ENCODE assay signal across 1 cellular context in genomic region chr1:12549106-12549459, GRCh38.
TF ChIP-seq lines count a peak whose summit lies in the region.

No MANE protein-coding gene starts in this region.

TF ChIP-seq in HCT116, 20 proteins besides CTCF, POLR2A, EP300 and RAD21 (continued from another document):
- TF ChIP-seq REST (IDR thresholded peaks at IDR 0.05; ENCODE audit: low read depth) = no peak
- TF ChIP-seq CBX3 (IDR thresholded peaks at IDR 0.05; ENCODE audit: low read depth) = no peak
- no peak for TF ChIP-seq ZBTB33 (IDR thresholded peaks at IDR 0.05; ENCODE audit: extremely low read depth, insufficient replicate concordance, low read length)
- TF ChIP-seq ZNF274 (IDR thresholded peaks at IDR 0.05; ENCODE audit: low read depth, low read length) = no peak
- TF ChIP-seq TCF7L2 (IDR thresholded peaks at IDR 0.05; ENCODE audit: borderline replicate concordance, extremely low read depth, insufficient read depth, insufficient read length) = no peak
- no peak; the same call in 1 of the 2 replicates for TF ChIP-seq ZFX (IDR thresholded peaks at IDR 0.05)
- TF ChIP-seq EZH2phosphoT487 (IDR thresholded peaks at IDR 0.05; ENCODE audit: borderline replicate concordance) = no peak
- no peak for TF ChIP-seq POLR2AphosphoS5 (IDR thresholded peaks at IDR 0.05; ENCODE audit: low read depth, low read length)
- TF ChIP-seq MAX (IDR thresholded peaks at IDR 0.05) = no peak
- TF ChIP-seq ATF3 (IDR thresholded peaks at IDR 0.05) = no peak
- TF ChIP-seq ELF1 (IDR thresholded peaks at IDR 0.05; ENCODE audit: borderline replicate concordance, low read depth) = no peak
- no peak for TF ChIP-seq JUND (IDR thresholded peaks at IDR 0.05)
